In the genomic region with DNA sequence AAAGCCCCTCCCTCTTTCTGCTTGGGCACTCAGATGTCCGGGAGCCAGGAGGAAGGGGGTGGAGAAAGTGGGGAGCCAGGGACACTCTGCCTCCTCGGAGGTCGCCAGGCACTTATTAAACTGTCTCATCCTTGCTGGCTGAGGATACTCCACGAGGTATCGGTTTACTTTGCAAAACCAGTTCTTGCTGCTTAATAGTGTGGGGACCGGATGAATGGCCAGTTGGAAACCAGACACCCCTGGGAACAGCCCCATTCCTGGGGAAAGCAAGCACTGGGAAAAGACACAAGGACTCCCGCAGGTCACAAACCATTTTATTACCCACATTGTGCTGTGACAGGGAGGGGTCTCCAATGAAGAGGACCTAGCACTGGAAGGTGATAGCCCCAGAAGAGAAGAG, we compare ENCODE assay signal across 14 cellular contexts. TPM values are rescaled to one million over a fixed set of nuclear protein-coding genes. Genes with fewer than 3 reads are reported as not detected.
A peak's percentile ranks its signal among the peaks of the same experiment; 100 is the strongest.
DNase-seq lines count a peak whose midpoint lies in the region; ATAC-seq and TF ChIP-seq lines count a peak whose summit lies in the region.
"Had no signal": no experiment of that assay in that cellular context is flagged by ENCODE, and none has a peak within 500 bp of the region (broad histone marks: within the 10 kb centered on the region; RNA-seq: fewer than 3 reads in every experiment).

No MANE protein-coding gene starts in this region.

- no peak for TF ChIP-seq CTCF in mammary epithelial cell (conservative IDR thresholded peaks at IDR 0.05 in 1 of 2, IDR thresholded peaks at IDR 0.05 in 1 of 2; ENCODE audit: extremely low read depth in 1 of 2, insufficient read depth in 1 of 2, low read depth in 1 of 2, low read length in 2 of 2)

- DNase-seq in activated naive CD8-positive, alpha-beta T cell treated with anti-CD3 and anti-CD28 coated beads, Interleukin-2, amount 50 U/mL, for 24 hours: no peak
- DNase-seq in NCI-H2107 treated with DMSO at 0.1 percent for 48 hours (lab: John Stamatoyannopoulos, UW; ENCODE audit: unreplicated experiment) (peak; percentile 91), mammary epithelial cell (no peak), NCI-H2081 (lab: John Stamatoyannopoulos, UW) (no peak), islet precursor cell (no peak)
- DNase-seq: C1 segment of cervical spinal cord, HFFc6, naive B cell had no signal

- H4K20me1 ChIP-seq in mammary epithelial cell (ENCODE audit: insufficient read depth, low read length): no peaks in the 10 kb centered on the region

- no peaks in the 10 kb centered on the region for H3K27me3 ChIP-seq in mammary epithelial cell (ENCODE audit: insufficient read depth, low read length)
- H3K27me3 ChIP-seq: vagina had no signal

- H3K27me3 Mint-ChIP-seq in activated naive CD8-positive, alpha-beta T cell: no peaks in the 10 kb centered on the region
- H3K27me3 Mint-ChIP-seq in activated naive CD8-positive, alpha-beta T cell treated with anti-CD3 and anti-CD28 coated beads, Interleukin-2, amount 50 U/mL, for 24 hours: no peaks in the 10 kb centered on the region
- H3K27me3 Mint-ChIP-seq in dendritic cell treated with granulocyte-macrophage colony-stimulating factor and Interleukin-4, amounts not matched to agents 40 ng/mL and 50 ng/mL, for 4 days: peaks cover 17% of the 10 kb centered on the region
- no peaks in the 10 kb centered on the region for H3K27me3 Mint-ChIP-seq in stimulated activated memory B cell treated with anti-CD40 and anti-IgM and Interleukin-4, amounts not matched to agents 10 μg/mL and 1 μg/mL and 100 μg/mL, for 72 hours
- H3K27me3 Mint-ChIP-seq: naive B cell had no signal

- intact Hi-C loops in dendritic cell treated with granulocyte-macrophage colony-stimulating factor and Interleukin-4, amounts not matched to agents 40 ng/mL and 50 ng/mL, for 4 days (cut with micrococcal nuclease): no loop called here
- intact Hi-C loops in mammary epithelial cell (cut with micrococcal nuclease): no loop called here

- no peak for ATAC-seq in activated naive CD8-positive, alpha-beta T cell treated with anti-CD3 and anti-CD28 coated beads, Interleukin-2, amount 50 U/mL, for 24 hours
- no peak for ATAC-seq in stimulated activated memory B cell treated with anti-CD40 and anti-IgM and Interleukin-4, amounts not matched to agents 10 μg/mL and 1 μg/mL and 100 μg/mL, for 72 hours
- ATAC-seq: Panc1 had no signal

- in situ Hi-C loops in mammary epithelial cell (cut with MboI; ENCODE audit: low sequenced_read_pairs in 2 of 2): no loop called here

- no peaks in the 10 kb centered on the region for H3K36me3 ChIP-seq in mammary epithelial cell (ENCODE audit: insufficient read depth, low read length)
- H3K36me3 ChIP-seq: vagina had no signal

- CTCF ChIA-PET in mammary epithelial cell (lab: Charles Lee; ENCODE audit: low non-redundant PET): no interaction called here

- H3K27ac ChIP-seq in mammary epithelial cell (ENCODE audit: insufficient read depth, low read depth, low read length): no peak overlapping the region
- H3K27ac ChIP-seq: skin epidermis, vagina had no signal

- H3K4me2 ChIP-seq in mammary epithelial cell (ENCODE audit: insufficient read depth, low read depth, low read length): no peak overlapping the region

- no peaks in the 10 kb centered on the region for H3K4me1 ChIP-seq in mammary epithelial cell (ENCODE audit: insufficient read depth, low read length)

- H3K4me3 Mint-ChIP-seq in activated naive CD8-positive, alpha-beta T cell: no peak overlapping the region
- no peak overlapping the region for H3K4me3 Mint-ChIP-seq in activated naive CD8-positive, alpha-beta T cell treated with anti-CD3 and anti-CD28 coated beads, Interleukin-2, amount 50 U/mL, for 24 hours
- no peak overlapping the region for H3K4me3 Mint-ChIP-seq in dendritic cell treated with granulocyte-macrophage colony-stimulating factor and Interleukin-4, amounts not matched to agents 40 ng/mL and 50 ng/mL, for 4 days
- H3K4me3 Mint-ChIP-seq in stimulated activated memory B cell treated with anti-CD40 and anti-IgM and Interleukin-4, amounts not matched to agents 10 μg/mL and 1 μg/mL and 100 μg/mL, for 72 hours: no peak overlapping the region
- H3K4me3 Mint-ChIP-seq: HFFc6 had no signal

- no TSS peak for BruUV-seq in mammary epithelial cell (replicated peaks; lab: Mats Ljungman, UMichigan)

- peaks cover 4% of the 10 kb centered on the region for H3K36me3 Mint-ChIP-seq in activated naive CD8-positive, alpha-beta T cell
- H3K36me3 Mint-ChIP-seq in activated naive CD8-positive, alpha-beta T cell treated with anti-CD3 and anti-CD28 coated beads, Interleukin-2, amount 50 U/mL, for 24 hours (ENCODE audit: low read depth): peaks cover 13% of the 10 kb centered on the region
- H3K36me3 Mint-ChIP-seq in dendritic cell treated with granulocyte-macrophage colony-stimulating factor and Interleukin-4, amounts not matched to agents 40 ng/mL and 50 ng/mL, for 4 days (ENCODE audit: low read depth): no peaks in the 10 kb centered on the region
- peaks cover 24% of the 10 kb centered on the region for H3K36me3 Mint-ChIP-seq in stimulated activated memory B cell treated with anti-CD40 and anti-IgM and Interleukin-4, amounts not matched to agents 10 μg/mL and 1 μg/mL and 100 μg/mL, for 72 hours
- H3K36me3 Mint-ChIP-seq: naive B cell had no signal

- no peak overlapping the region for H2AFZ ChIP-seq in mammary epithelial cell (ENCODE audit: low read depth, low read length)

- H3K9me3 Mint-ChIP-seq in activated naive CD8-positive, alpha-beta T cell (ENCODE audit: low read depth): no peaks in the 10 kb centered on the region
- no peaks in the 10 kb centered on the region for H3K9me3 Mint-ChIP-seq in activated naive CD8-positive, alpha-beta T cell treated with anti-CD3 and anti-CD28 coated beads, Interleukin-2, amount 50 U/mL, for 24 hours
- H3K9me3 Mint-ChIP-seq in dendritic cell treated with granulocyte-macrophage colony-stimulating factor and Interleukin-4, amounts not matched to agents 40 ng/mL and 50 ng/mL, for 4 days: no peaks in the 10 kb centered on the region
- H3K9me3 Mint-ChIP-seq in stimulated activated memory B cell treated with anti-CD40 and anti-IgM and Interleukin-4, amounts not matched to agents 10 μg/mL and 1 μg/mL and 100 μg/mL, for 72 hours: no peaks in the 10 kb centered on the region
- H3K9me3 Mint-ChIP-seq: HFFc6, naive B cell had no signal

- H3K79me2 ChIP-seq in mammary epithelial cell (ENCODE audit: insufficient read depth, low read length): no peaks in the 10 kb centered on the region

- no peaks in the 10 kb centered on the region for H3K9me3 ChIP-seq in mammary epithelial cell (replicated peaks; ENCODE audit: insufficient read depth, low read length)
- H3K9me3 ChIP-seq: vagina had no signal

- peaks cover 92% of the 10 kb centered on the region for H3K4me1 Mint-ChIP-seq in activated naive CD8-positive, alpha-beta T cell (ENCODE audit: low read depth)
- peaks cover 94% of the 10 kb centered on the region for H3K4me1 Mint-ChIP-seq in activated naive CD8-positive, alpha-beta T cell treated with anti-CD3 and anti-CD28 coated beads, Interleukin-2, amount 50 U/mL, for 24 hours
- H3K4me1 Mint-ChIP-seq in dendritic cell treated with granulocyte-macrophage colony-stimulating factor and Interleukin-4, amounts not matched to agents 40 ng/mL and 50 ng/mL, for 4 days (ENCODE audit: low read depth): peaks cover 59% of the 10 kb centered on the region
- H3K4me1 Mint-ChIP-seq in stimulated activated memory B cell treated with anti-CD40 and anti-IgM and Interleukin-4, amounts not matched to agents 10 μg/mL and 1 μg/mL and 100 μg/mL, for 72 hours: peaks cover 82% of the 10 kb centered on the region

- WGBS in mammary epithelial cell (ENCODE audit: low coverage, missing lambda C conversion rate): 70% methylated on average over 7 of the region's 7 CpGs

- peak overlapping the region; percentile 66 for H3K27ac Mint-ChIP-seq in activated naive CD8-positive, alpha-beta T cell
- H3K27ac Mint-ChIP-seq in activated naive CD8-positive, alpha-beta T cell treated with anti-CD3 and anti-CD28 coated beads, Interleukin-2, amount 50 U/mL, for 24 hours: no peak overlapping the region
- peak overlapping the region; percentile 7 for H3K27ac Mint-ChIP-seq in dendritic cell treated with granulocyte-macrophage colony-stimulating factor and Interleukin-4, amounts not matched to agents 40 ng/mL and 50 ng/mL, for 4 days
- peak overlapping the region; percentile 64 for H3K27ac Mint-ChIP-seq in stimulated activated memory B cell treated with anti-CD40 and anti-IgM and Interleukin-4, amounts not matched to agents 10 μg/mL and 1 μg/mL and 100 μg/mL, for 72 hours
- H3K27ac Mint-ChIP-seq: HFFc6 had no signal

- dilution Hi-C loops in mammary epithelial cell (cut with HindIII; ENCODE audit: low sequenced_read_pairs): no loop called here

- H3K9ac ChIP-seq in mammary epithelial cell (ENCODE audit: insufficient read depth, low read length): no peak overlapping the region

- no peak overlapping the region for H3K4me3 ChIP-seq in mammary epithelial cell (replicated peaks in 1 of 3; ENCODE audit: insufficient read depth in 1 of 3, low read depth in 2 of 3, low read length in 3 of 3)
- H3K4me3 ChIP-seq: skin epidermis, vagina had no signal

RNA-seq across cellular contexts. Expression of gene CCDC88C, which starts 34.2 kb away (rescaled TPM):
- total RNA-seq in mammary epithelial cell: 1 to 10 TPM; 2.0 to 4.7 TPM
- polyA plus RNA-seq in mammary epithelial cell: 1.4 TPM
- polyA minus RNA-seq in mammary epithelial cell: 0.47 TPM
